9 cellular contexts compared by ENCODE assay signal in genomic region chr1:174160603-174161002, GRCh38. TPM values are rescaled to one million over a fixed set of nuclear protein-coding genes. Genes with fewer than 3 reads are reported as not detected.
DNase-seq lines count a peak whose midpoint lies in the region; TF ChIP-seq lines count a peak whose summit lies in the region.
"Had no signal": no experiment of that assay in that cellular context is flagged by ENCODE, and none has a peak within 500 bp of the region (broad histone marks: within the 10 kb centered on the region; RNA-seq: fewer than 3 reads in every experiment).

No MANE protein-coding gene starts in this region.

- no peak overlapping the region for H4K91ac ChIP-seq in trophoblast cell (ENCODE audit: low read depth, low read length)

- peak overlapping the region; percentile 81 for H3K4me3 ChIP-seq in PC-9
- peak overlapping the region; percentile 74 for H3K4me3 ChIP-seq in epithelial cell of esophagus (ENCODE audit: low read length)
- H3K4me3 ChIP-seq in trophoblast cell (ENCODE audit: low read depth, low read length) = no peak overlapping the region

- H3K79me2 ChIP-seq in PC-9 (ENCODE audit: low read depth) = 0 out of 2 replicates have a peak, but pooled peaks cover 18% of the 10 kb centered on the region
- peaks cover 5% of the 10 kb centered on the region for H3K79me2 ChIP-seq in trophoblast cell (ENCODE audit: control insufficient read depth, insufficient read depth, low read length, poor library complexity)

- no peak overlapping the region for H3K9ac ChIP-seq in trophoblast cell (ENCODE audit: low read length)

- H3K27me3 Mint-ChIP-seq in Calu3 (ENCODE audit: unreplicated experiment) = no peaks in the 10 kb centered on the region

- H3K79me1 ChIP-seq in trophoblast cell (ENCODE audit: low read length) = peaks cover 4% of the 10 kb centered on the region

- no peak overlapping the region for H2BK5ac ChIP-seq in trophoblast cell (ENCODE audit: low read depth, low read length, poor library complexity)

- H4K8ac ChIP-seq in trophoblast cell (ENCODE audit: low read depth, low read length) = no peak overlapping the region

- no peak overlapping the region for H3K14ac ChIP-seq in trophoblast cell (ENCODE audit: low read length)

- H3K27ac Mint-ChIP-seq in Calu3 (ENCODE audit: unreplicated experiment) = no peak overlapping the region

- H4K12ac ChIP-seq in trophoblast cell (ENCODE audit: low read depth, low read length) = no peak overlapping the region

- H3K9me3 ChIP-seq in PC-9 (ENCODE audit: insufficient read depth, low read depth) = no peaks in the 10 kb centered on the region
- H3K9me3 ChIP-seq in trophoblast cell (ENCODE audit: insufficient read depth, low read depth, low read length) = no peaks in the 10 kb centered on the region

- peaks cover 17% of the 10 kb centered on the region for H3K4me1 ChIP-seq in PC-9 (replicated peaks; ENCODE audit: insufficient read depth)
- peaks cover 0 to 4% of the 10 kb centered on the region in 2 experiments for H3K4me1 ChIP-seq in trophoblast cell (ENCODE audit: control insufficient read depth in 1 of 2, insufficient read depth in 2 of 2, low read length in 2 of 2)

- H3K27me3 ChIP-seq in PC-9 (ENCODE audit: insufficient read depth, low read depth) = no peaks in the 10 kb centered on the region
- no peaks in the 10 kb centered on the region for H3K27me3 ChIP-seq in trophoblast cell (ENCODE audit: insufficient read depth, low read length)

- intact Hi-C loops in Calu3 (cut with micrococcal nuclease; ENCODE audit: unreplicated experiment) = no loop called here
- intact Hi-C loops in PC-9 (cut with micrococcal nuclease; ENCODE audit: unreplicated experiment) = no loop called here

- H3K4ac ChIP-seq in trophoblast cell (ENCODE audit: low read depth, low read length) = no peak overlapping the region

- TSS peak; percentile 37 for BruUV-seq in Calu3 (replicated peaks; lab: Mats Ljungman, UMichigan)
- no TSS peak for BruUV-seq in PC-9 (replicated peaks; lab: Mats Ljungman, UMichigan)

- H3F3A ChIP-seq in PC-9 (ENCODE audit: insufficient read depth, low read depth) = peaks cover 13% of the 10 kb centered on the region

- no peaks in the 10 kb centered on the region for H4K20me1 ChIP-seq in PC-9 (ENCODE audit: insufficient read depth)

- H3K18ac ChIP-seq in trophoblast cell (ENCODE audit: low read length) = no peak overlapping the region

- H2BK12ac ChIP-seq in trophoblast cell (ENCODE audit: low read length) = no peak overlapping the region

- H3K4me3 Mint-ChIP-seq in Calu3 (ENCODE audit: low read depth, unreplicated experiment) = peak overlapping the region; percentile 100

- H3K9me2 ChIP-seq in PC-9 (ENCODE audit: insufficient read depth) = no peaks in the 10 kb centered on the region

- no peak overlapping the region for H3K23ac ChIP-seq in trophoblast cell (ENCODE audit: low read length)

- no CpG with 5 or more reads among the region's 5 CpGs for WGBS in trophoblast cell (ENCODE audit: extremely low coverage, insufficient coverage, insufficient read length)

- no peak overlapping the region for H2AK5ac ChIP-seq in trophoblast cell (ENCODE audit: low read length)

- no peaks in the 10 kb centered on the region for H3K36me3 ChIP-seq in PC-9 (ENCODE audit: low read depth)
- H3K36me3 ChIP-seq in trophoblast cell (ENCODE audit: control insufficient read depth in 1 of 2, insufficient read depth in 2 of 2, low read length in 2 of 2) = no peaks in the 10 kb centered on the region

- peaks cover 40% of the 10 kb centered on the region for H3K4me1 Mint-ChIP-seq in Calu3 (ENCODE audit: low read depth, unreplicated experiment)

- H3K27ac ChIP-seq in PC-9 = no peak overlapping the region
- H3K27ac ChIP-seq in trophoblast cell (ENCODE audit: low read depth, low read length) = no peak overlapping the region

- CTCF ChIA-PET in Calu3 (lab: Charles Lee) = interaction anchor here (0.8 kb wide), 1 partner anchor 611 kb away, joined by 3 read pairs; no protein-coding TSS in a partner anchor
- CTCF ChIA-PET in PC-9 (lab: Charles Lee) = no interaction called here

- no peak overlapping the region for H2BK120ac ChIP-seq in trophoblast cell (ENCODE audit: insufficient read depth, low read length, poor library complexity)

- POLR2A ChIA-PET in PC-9 (lab: Charles Lee; ENCODE audit: unreplicated experiment) = no interaction called here

- peaks cover 23% of the 10 kb centered on the region for H3K36me3 Mint-ChIP-seq in Calu3 (ENCODE audit: insufficient read depth, unreplicated experiment)

- no peaks in the 10 kb centered on the region for H3K9me3 Mint-ChIP-seq in Calu3 (ENCODE audit: low read depth, unreplicated experiment)

- H2AFZ ChIP-seq in PC-9 (peak overlapping the region; percentile 96; the same call in 1 of the 2 replicates), trophoblast cell (ENCODE audit: insufficient read depth, low read length, poor library complexity) (no peak overlapping the region)

- H3K4me2 ChIP-seq in PC-9 = peak overlapping the region; percentile 89
- peak overlapping the region; percentile 93 for H3K4me2 ChIP-seq in trophoblast cell (ENCODE audit: low read length)

- DNase-seq in Calu3 (no peak), PC-9 (no peak), epithelial cell of esophagus (ENCODE audit: low read depth) (no peak), trophoblast cell (no peak), NCI-H748 (lab: John Stamatoyannopoulos, UW; ENCODE audit: unreplicated experiment) (no peak), NCI-H1105 treated with DMSO at 0.1 percent for 48 hours (lab: John Stamatoyannopoulos, UW) (no peak), activated gamma-delta T cell (lab: John Stamatoyannopoulos, UW) (no peak), NCI-H1694 (lab: John Stamatoyannopoulos, UW) (no peak)
- DNase-seq: NCI-H774 had no signal

- TF ChIP-seq CTCF in Calu3 (IDR thresholded peaks at IDR 0.05; ENCODE audit: unreplicated experiment) = no peak
- no peak for TF ChIP-seq CTCF in PC-9 (conservative IDR thresholded peaks at IDR 0.05)
- TF ChIP-seq CTCF in epithelial cell of esophagus (IDR thresholded peaks at IDR 0.05; ENCODE audit: insufficient read depth, low read depth, low read length, missing control alignments) = no peak

RNA-seq across cellular contexts. Expression of gene RABGAP1L, which starts 1.3 kb away (rescaled TPM):
- total RNA-seq in Calu3 (2022) (132 and 135 TPM in 2 replicates), PC-9 (2021) (56.7 and 57.4 TPM in 2 replicates)
- polyA plus RNA-seq in trophoblast cell (2013) = 10.1 and 10.9 TPM in 2 replicates
